ENCODE assay signal across 8 cellular contexts in the genomic region with DNA sequence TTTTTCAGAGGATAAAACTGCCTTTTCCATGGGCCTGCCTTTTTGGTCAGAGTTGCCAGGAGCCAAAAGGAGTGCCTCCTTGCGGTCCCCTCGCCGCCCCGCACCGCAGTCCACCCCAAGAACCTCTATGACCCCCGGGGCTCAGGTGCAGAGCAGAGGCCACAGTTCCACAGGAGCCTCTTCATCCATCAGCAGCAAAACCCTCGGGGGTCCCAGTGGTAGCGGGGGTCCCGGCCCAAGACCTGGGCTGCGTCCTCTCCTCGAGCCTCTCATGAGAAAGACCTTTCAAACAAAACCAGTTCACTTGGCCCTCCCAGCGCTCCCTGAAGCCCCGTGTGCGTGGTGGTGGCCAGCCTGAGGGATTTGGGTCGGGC. TPM values are rescaled to one million over a fixed set of nuclear protein-coding genes. Genes with fewer than 3 reads are reported as not detected.
DNase-seq lines count a peak whose midpoint lies in the region; ATAC-seq, FAIRE-seq and TF ChIP-seq lines count a peak whose summit lies in the region.

No MANE protein-coding gene starts in this region.

- dilution Hi-C loops in endothelial cell of umbilical vein (cut with MboI; ENCODE audit: extremely low pct_ligation_motif_present, low sequenced_read_pairs), result no loop called here

- H3K27ac Mint-ChIP-seq in CD4-positive, alpha-beta T cell, result no peak overlapping the region
- H3K27ac Mint-ChIP-seq in osteocyte (ENCODE audit: unreplicated experiment), result no peak overlapping the region

- intact Hi-C loops in CD4-positive, alpha-beta T cell (cut with DNase I, micrococcal nuclease), result no loop called here
- intact Hi-C loops in endothelial cell of umbilical vein (cut with micrococcal nuclease), result no loop called here

- peaks cover 4% of the 10 kb centered on the region for H3K79me2 ChIP-seq in endothelial cell of umbilical vein (ENCODE audit: control insufficient read depth, insufficient read depth, low read length)

- H3K36me3 Mint-ChIP-seq in CD4-positive, alpha-beta T cell (ENCODE audit: low read depth), result no peaks in the 10 kb centered on the region
- H3K36me3 Mint-ChIP-seq in osteocyte (ENCODE audit: unreplicated experiment), result no peaks in the 10 kb centered on the region

- no peak overlapping the region for H2AFZ ChIP-seq in endothelial cell of umbilical vein (ENCODE audit: low read depth, low read length)

- H3K4me1 Mint-ChIP-seq in CD4-positive, alpha-beta T cell (ENCODE audit: low read depth), result peaks cover 37% of the 10 kb centered on the region
- H3K4me1 Mint-ChIP-seq in osteocyte (ENCODE audit: unreplicated experiment), result peaks cover 13% of the 10 kb centered on the region

- TF ChIP-seq POLR2A in Peyer's patch (IDR thresholded peaks at IDR 0.05) (no peak), endothelial cell of umbilical vein (IDR thresholded peaks at IDR 0.05; ENCODE audit: low read depth, low read length) (no peak)

- no peak for TF ChIP-seq CTCF in CD4-positive, alpha-beta T cell (IDR thresholded peaks at IDR 0.05)
- TF ChIP-seq CTCF in Peyer's patch (IDR thresholded peaks at IDR 0.05), result no peak
- no peak for TF ChIP-seq CTCF in endothelial cell of umbilical vein (IDR thresholded peaks at IDR 0.05; ENCODE audit: extremely low read depth in 1 of 2, insufficient read depth in 1 of 2, low read depth in 1 of 2, low read length in 2 of 2)
- TF ChIP-seq CTCF in osteocyte (IDR thresholded peaks at IDR 0.05), result no peak

- ATAC-seq in CD4-positive, alpha-beta T cell (ENCODE audit: poor library complexity), result no peak
- no peak for ATAC-seq in HG03378 (IDR thresholded peaks at IDR 0.05; ENCODE audit: unreplicated experiment)

- peak overlapping the region; percentile 78 for H3K4me3 Mint-ChIP-seq in CD4-positive, alpha-beta T cell
- H3K4me3 Mint-ChIP-seq in osteocyte (ENCODE audit: unreplicated experiment), result peak overlapping the region; percentile 64

- H3K27me3 Mint-ChIP-seq in CD4-positive, alpha-beta T cell, result no peaks in the 10 kb centered on the region
- peaks cover 9% of the 10 kb centered on the region for H3K27me3 Mint-ChIP-seq in osteocyte (ENCODE audit: unreplicated experiment)

- H3K36me3 ChIP-seq in Peyer's patch, result no peaks in the 10 kb centered on the region
- H3K36me3 ChIP-seq in endothelial cell of umbilical vein (ENCODE audit: control insufficient read depth in 2 of 2, extremely low read depth in 1 of 2, insufficient read depth in 2 of 2, low read length in 2 of 2), result no peaks in the 10 kb centered on the region

- no peaks in the 10 kb centered on the region for H3K9me3 Mint-ChIP-seq in CD4-positive, alpha-beta T cell
- H3K9me3 Mint-ChIP-seq in osteocyte (ENCODE audit: unreplicated experiment), result no peaks in the 10 kb centered on the region

- H3K4me3 ChIP-seq in Peyer's patch (peak overlapping the region in 3 of 4 donors; percentile 30 to 38 (median 35)), endothelial cell of umbilical vein (replicated peaks in 1 of 3; ENCODE audit: insufficient read depth in 1 of 3, low read depth in 1 of 3, low read length in 3 of 3) (no peak overlapping the region)

- H3K9ac ChIP-seq in endothelial cell of umbilical vein (replicated peaks; ENCODE audit: extremely low read depth, insufficient read depth, low read length), result no peak overlapping the region

- H4K20me1 ChIP-seq in endothelial cell of umbilical vein (replicated peaks; ENCODE audit: control insufficient read depth, extremely low read depth, insufficient read depth, low read length), result no peaks in the 10 kb centered on the region

- no peaks in the 10 kb centered on the region for H3K9me3 ChIP-seq in CD4-positive, alpha-beta T cell (ENCODE audit: control insufficient read depth, low read length)
- H3K9me3 ChIP-seq in Peyer's patch, result no peaks in the 10 kb centered on the region
- no peaks in the 10 kb centered on the region for H3K9me3 ChIP-seq in endothelial cell of umbilical vein (replicated peaks; ENCODE audit: control insufficient read depth, insufficient read depth, low read length)

- CTCF ChIA-PET in CD4-positive, alpha-beta T cell (lab: Charles Lee), result interaction anchor here (3.3 kb wide), 1 partner anchor 11 kb away, joined by 14 read pairs; no protein-coding TSS in a partner anchor
- CTCF ChIA-PET in endothelial cell of umbilical vein (lab: Charles Lee), result interaction anchor here (0.9 to 1.9 kb wide), 3 partner anchors 11 to 40 kb away, joined by 3 to 9 read pairs (median 5); no protein-coding TSS in a partner anchor

- H3K9me1 ChIP-seq in endothelial cell of umbilical vein (replicated peaks; ENCODE audit: control insufficient read depth, extremely low read depth, insufficient read depth, low read length), result no peaks in the 10 kb centered on the region

- peak overlapping the region; percentile 38 for H3K4me2 ChIP-seq in endothelial cell of umbilical vein (ENCODE audit: insufficient read depth, low read length)

- peaks cover 0 to 30% (median 7%) of the 10 kb centered on the region in 4 donors for H3K4me1 ChIP-seq in Peyer's patch
- H3K4me1 ChIP-seq in endothelial cell of umbilical vein (ENCODE audit: control insufficient read depth, extremely low read depth, insufficient read depth, low read length), result peaks cover 12% of the 10 kb centered on the region

- POLR2A ChIA-PET in CD4-positive, alpha-beta T cell (lab: Charles Lee), result interaction anchor here (0.9 to 2.6 kb wide), 4 partner anchors 11 to 141 kb away, joined by 3 to 20 read pairs (median 7); partner anchors contain the start of genes CFAP99, MXD4 and ZFYVE28
- POLR2A ChIA-PET in endothelial cell of umbilical vein (lab: Charles Lee), result no interaction called here

- FAIRE-seq in endothelial cell of umbilical vein (lab: Jason Lieb, UNC), result no peak

- no TSS peak for BruUV-seq in endothelial cell of umbilical vein (replicated peaks; lab: Mats Ljungman, UMichigan)

- no peak for DNase-seq in CD4-positive, alpha-beta T cell
- DNase-seq in Peyer's patch (no peak), endothelial cell of umbilical vein (ENCODE audit: low read depth, low spot score) (no peak), osteocyte (ENCODE audit: extremely low spot score, unreplicated experiment) (no peak), NCI-H1436 treated with DMSO at 0.1 percent for 48 hours (lab: John Stamatoyannopoulos, UW) (no peak), NCI-H446 treated with DMSO at 0.1 percent for 48 hours (lab: John Stamatoyannopoulos, UW) (no peak), NCI-H2081 (lab: John Stamatoyannopoulos, UW) (no peak)

- no peaks in the 10 kb centered on the region for H3K27me3 ChIP-seq in CD4-positive, alpha-beta T cell (ENCODE audit: control insufficient read depth, insufficient read depth, low read length)
- no peaks in the 10 kb centered on the region for H3K27me3 ChIP-seq in Peyer's patch
- no peaks in the 10 kb centered on the region for H3K27me3 ChIP-seq in endothelial cell of umbilical vein (ENCODE audit: control insufficient read depth in 2 of 2, insufficient read depth in 2 of 2, low read length in 2 of 2)

- H3K27ac ChIP-seq in CD4-positive, alpha-beta T cell (ENCODE audit: low read depth, low read length), result no peak overlapping the region
- H3K27ac ChIP-seq in Peyer's patch, result peak overlapping the region in 1 of 4 donors; percentile 28
- H3K27ac ChIP-seq in endothelial cell of umbilical vein (ENCODE audit: insufficient read depth, low read depth, low read length), result no peak overlapping the region

TF ChIP-seq in endothelial cell of umbilical vein, 7 proteins besides CTCF, POLR2A, EP300 and RAD21:
- TF ChIP-seq POLR2AphosphoS5 (IDR thresholded peaks at IDR 0.05; ENCODE audit: insufficient read depth, low read depth, low read length) (no peak), EZH2 (IDR thresholded peaks at IDR 0.05; ENCODE audit: borderline replicate concordance, low read depth, low read length, severe bottlenecking) (no peak), GATA2 (IDR thresholded peaks at IDR 0.05; ENCODE audit: insufficient read depth, insufficient read length, low read depth, low read length) (no peak), MYC (IDR thresholded peaks at IDR 0.05; ENCODE audit: low read depth, low read length) (no peak), FOS (IDR thresholded peaks at IDR 0.05; ENCODE audit: borderline replicate concordance, insufficient read depth, low read length) (no peak)

RNA-seq across cellular contexts. Expression of gene ZFYVE28, which starts 16.8 kb away (rescaled TPM):
- total RNA-seq in CD4-positive, alpha-beta T cell, result 10 to 100 TPM; 26.2 to 28.0 TPM
- 100 to 1,000 TPM in 1 of 4 donors, 10 to 100 TPM in 3; 20.6 to 153 (median 63.2) TPM for total RNA-seq in Peyer's patch
- total RNA-seq in endothelial cell of umbilical vein, result 7.1 and 10.8 TPM in 2 replicates
- polyA plus RNA-seq in endothelial cell of umbilical vein, result 5.8 and 7.2 TPM in 2 replicates
- 2.9 and 4.4 TPM in 2 replicates for polyA plus RNA-seq in endothelial cell of umbilical vein (2011; cell fraction: cytosol; rRNA removed)
- polyA plus RNA-seq in endothelial cell of umbilical vein (2011; cell fraction: nucleus; rRNA removed), result 19.9 and 20.5 TPM in 2 replicates
- 3.4 and 4.1 TPM in 2 replicates for polyA plus RNA-seq in endothelial cell of umbilical vein (2012)
- polyA minus RNA-seq in endothelial cell of umbilical vein, result 13.4 and 19.5 TPM in 2 replicates
- polyA minus RNA-seq in endothelial cell of umbilical vein (2011; cell fraction: cytosol; rRNA and poly(A)+ RNA removed), result 2.8 TPM
- polyA minus RNA-seq in endothelial cell of umbilical vein (2011; cell fraction: nucleus; rRNA and poly(A)+ RNA removed), result 14.0 and 15.3 TPM in 2 replicates
- 3.3 and 3.4 TPM in 2 replicates for total RNA-seq in osteocyte

RNA-seq across cellular contexts. Expression of gene CFAP99, which starts 17.2 kb away (rescaled TPM):
- total RNA-seq in CD4-positive, alpha-beta T cell, result under 1 TPM in 1 of 2 experiments, not detected in 1; 0.17 TPM
- total RNA-seq in Peyer's patch (1 to 10 TPM in 1 of 4 donors, under 1 TPM in 1, not detected in 2; 0.80 to 1.2 TPM), endothelial cell of umbilical vein (0.12 TPM in 1 of 2 replicates, not detected in the other), osteocyte (not detected in 2 replicates)
- 0.03 TPM in 1 of 2 replicates, not detected in the other for polyA plus RNA-seq in endothelial cell of umbilical vein
- polyA plus RNA-seq in endothelial cell of umbilical vein (2011; cell fraction: cytosol; rRNA removed), result not detected in 2 replicates
- polyA plus RNA-seq in endothelial cell of umbilical vein (2011; cell fraction: nucleus; rRNA removed), result not detected in 2 replicates
- polyA plus RNA-seq in endothelial cell of umbilical vein (2012), result 0.15 TPM in 1 of 2 replicates, not detected in the other
- polyA minus RNA-seq in endothelial cell of umbilical vein, result not detected in 2 replicates
- not detected for polyA minus RNA-seq in endothelial cell of umbilical vein (2011; cell fraction: cytosol; rRNA and poly(A)+ RNA removed)
- polyA minus RNA-seq in endothelial cell of umbilical vein (2011; cell fraction: nucleus; rRNA and poly(A)+ RNA removed), result not detected in 2 replicates

Comparison
In these comparisons a context has a peak if more than half of its experiments do, and no peak if none do; other contexts are left out.
1. H3K4me3 ChIP-seq: peak in Peyer's patch (3 of 4); none in endothelial cell of umbilical vein (0 of 3).